Comparison of ENCODE assay signal across 13 cellular contexts in genomic region chr6:431986-432385, GRCh38. TPM values are rescaled to one million over a fixed set of nuclear protein-coding genes. Genes with fewer than 3 reads are reported as not detected.
DNase-seq lines count a peak whose midpoint lies in the region; ATAC-seq and TF ChIP-seq lines count a peak whose summit lies in the region.
"Had no signal": no experiment of that assay in that cellular context is flagged by ENCODE, and none has a peak within 500 bp of the region (broad histone marks: within the 10 kb centered on the region; RNA-seq: fewer than 3 reads in every experiment).

No MANE protein-coding gene starts in this region.

- POLR2A ChIA-PET in activated B cell treated with CpG ODN at 0.5 μM for 24 hours (lab: Charles Lee): interaction anchor here (0.7 to 1.4 kb wide), 5 partner anchors 9 to 61 kb away, joined by 3 to 9 read pairs (median 4); partner anchors contain the start of gene IRF4

- TF ChIP-seq CTCF in activated B cell treated with CpG ODN at 0.5 μM for 24 hours (IDR thresholded peaks at IDR 0.05): no peak
- no peak for TF ChIP-seq CTCF in breast epithelium (IDR thresholded peaks at IDR 0.05)
- no peak for TF ChIP-seq CTCF in type B pancreatic cell (conservative IDR thresholded peaks at IDR 0.05)
- TF ChIP-seq CTCF in left ventricle myocardium inferior (IDR thresholded peaks at IDR 0.05; ENCODE audit: borderline replicate concordance): no peak

- H3K4me3 Mint-ChIP-seq in activated B cell treated with CpG ODN at 0.5 μM for 24 hours: no peak overlapping the region
- no peak overlapping the region for H3K4me3 Mint-ChIP-seq in type B pancreatic cell
- H3K4me3 Mint-ChIP-seq: CD4-positive, CD25-positive, alpha-beta regulatory T cell had no signal

- H3K27ac ChIP-seq in breast epithelium (no peak overlapping the region), left ventricle myocardium inferior (replicated peaks) (no peak overlapping the region)
- H3K27ac ChIP-seq: heart right ventricle, HL-60, sigmoid colon had no signal

- no peaks in the 10 kb centered on the region for H3K9me3 ChIP-seq in breast epithelium
- no peaks in the 10 kb centered on the region for H3K9me3 ChIP-seq in left ventricle myocardium inferior (replicated peaks)
- H3K9me3 ChIP-seq: heart right ventricle, sigmoid colon had no signal

- H3K4me1 ChIP-seq in breast epithelium (no peaks in the 10 kb centered on the region), left ventricle myocardium inferior (peaks cover 10% of the 10 kb centered on the region)
- H3K4me1 ChIP-seq: sigmoid colon had no signal

- intact Hi-C loops in activated B cell treated with CpG ODN at 0.5 μM for 24 hours (cut with micrococcal nuclease): loop anchor here (2.0 to 5.0 kb wide), 2 partner anchors 40 to 57 kb away; no protein-coding TSS in a partner anchor
- intact Hi-C loops in breast epithelium (cut with DNase I; ENCODE audit: low total_unique reads): loop anchor here (1.0 kb wide), 1 partner anchor 31 kb away; no protein-coding TSS in a partner anchor
- intact Hi-C loops in left ventricle myocardium inferior (cut with micrococcal nuclease): no loop called here

- H3K27ac Mint-ChIP-seq in activated B cell treated with CpG ODN at 0.5 μM for 24 hours (peak overlapping the region; percentile 35), type B pancreatic cell (no peak overlapping the region)

- H3K4me3 ChIP-seq in breast epithelium: no peak overlapping the region
- H3K4me3 ChIP-seq in left ventricle myocardium inferior: no peak overlapping the region
- H3K4me3 ChIP-seq: heart right ventricle, sigmoid colon had no signal

- H3K36me3 Mint-ChIP-seq in activated B cell treated with CpG ODN at 0.5 μM for 24 hours (ENCODE audit: low read depth): no peaks in the 10 kb centered on the region
- H3K36me3 Mint-ChIP-seq in type B pancreatic cell: no peaks in the 10 kb centered on the region
- H3K36me3 Mint-ChIP-seq: CD4-positive, CD25-positive, alpha-beta regulatory T cell had no signal

- H3K27me3 Mint-ChIP-seq in activated B cell treated with CpG ODN at 0.5 μM for 24 hours: no peaks in the 10 kb centered on the region
- peaks cover 29% of the 10 kb centered on the region for H3K27me3 Mint-ChIP-seq in type B pancreatic cell

- ATAC-seq in GM21619 (IDR thresholded peaks at IDR 0.05; ENCODE audit: unreplicated experiment) (peak; percentile 29), activated B cell treated with CpG ODN at 0.5 μM for 24 hours (ENCODE audit: low read depth) (no peak)
- ATAC-seq: heart right ventricle had no signal

- peaks cover 35% of the 10 kb centered on the region for H3K4me1 Mint-ChIP-seq in activated B cell treated with CpG ODN at 0.5 μM for 24 hours
- no peaks in the 10 kb centered on the region for H3K4me1 Mint-ChIP-seq in type B pancreatic cell (ENCODE audit: unreplicated experiment)

- no peak for TF ChIP-seq POLR2A in breast epithelium (IDR thresholded peaks at IDR 0.05)

- peaks cover 0 to 20% of the 10 kb centered on the region in 2 donors for H3K27me3 ChIP-seq in breast epithelium
- peaks cover 23% of the 10 kb centered on the region for H3K27me3 ChIP-seq in left ventricle myocardium inferior (ENCODE audit: low read depth)
- H3K27me3 ChIP-seq: sigmoid colon had no signal

- H3K36me3 ChIP-seq in breast epithelium (no peaks in the 10 kb centered on the region), left ventricle myocardium inferior (no peaks in the 10 kb centered on the region)
- H3K36me3 ChIP-seq: heart right ventricle, sigmoid colon had no signal

- DNase-seq in activated B cell treated with CpG ODN at 0.5 μM for 24 hours (no peak), astrocyte of the hippocampus (ENCODE audit: low read depth, low spot score) (peak; percentile 35), amniotic stem cell (lab: John Stamatoyannopoulos, UW) (no peak), breast epithelium (ENCODE audit: low spot score in 2 of 2) (no peak), type B pancreatic cell (ENCODE audit: extremely low spot score, unreplicated experiment) (no peak), left ventricle myocardium inferior (no peak)
- peak; percentile 67 for DNase-seq in stimulated activated CD4-positive, alpha-beta T cell treated with anti-CD3 and anti-CD28 coated beads, Interleukin-4, amount 100 ng/mL, for 24 hours
- DNase-seq: heart right ventricle, NCI-H1417, sigmoid colon had no signal

- CTCF ChIA-PET in activated B cell treated with CpG ODN at 0.5 μM for 24 hours (lab: Charles Lee): interaction anchor here (1.0 kb wide), 1 partner anchor 25 kb away, joined by 3 read pairs; no protein-coding TSS in a partner anchor

- H3K9me3 Mint-ChIP-seq in activated B cell treated with CpG ODN at 0.5 μM for 24 hours (no peaks in the 10 kb centered on the region), type B pancreatic cell (no peaks in the 10 kb centered on the region)
- H3K9me3 Mint-ChIP-seq: CD4-positive, CD25-positive, alpha-beta regulatory T cell had no signal

RNA-seq across cellular contexts. Expression of gene IRF4, which starts 40.4 kb away (rescaled TPM):
- 417 and 426 TPM in 2 replicates for total RNA-seq in activated B cell treated with CpG ODN at 0.5 μM for 24 hours
- 10 to 100 TPM in 2 of 3 donors, 1 to 10 TPM in 1; 9.1 to 25.2 (median 13.0) TPM for total RNA-seq in breast epithelium
- total RNA-seq in type B pancreatic cell (ENCODE audit: low replicate concordance): 1.7 TPM in 1 of 2 replicates, not detected in the other
- 0.22 TPM for total RNA-seq in left ventricle myocardium inferior

Comparison
In these comparisons a context has a peak if more than half of its experiments do, and no peak if none do; other contexts are left out.
1. DNase-seq: peak in astrocyte of the hippocampus (single experiment) and stimulated activated CD4-positive, alpha-beta T cell treated with anti-CD3 and anti-CD28 coated beads, Interleukin-4, amount 100 ng/mL, for 24 hours (single experiment); none in activated B cell treated with CpG ODN at 0.5 μM for 24 hours (single experiment), amniotic stem cell (single experiment), breast epithelium (0 of 2), type B pancreatic cell (single experiment) and left ventricle myocardium inferior (single experiment).
2. RNA of gene IRF4, which starts 40.4 kb away (total RNA-seq): 417 to 426 TPM in activated B cell treated with CpG ODN at 0.5 μM for 24 hours; 9.1 to 25.2 TPM in breast epithelium, 1.7 TPM in type B pancreatic cell and 0.22 TPM in left ventricle myocardium inferior (single experiment); every median in the first group is over 10 times any median in the second.